8 cellular contexts compared by ENCODE assay signal in the genomic region with DNA sequence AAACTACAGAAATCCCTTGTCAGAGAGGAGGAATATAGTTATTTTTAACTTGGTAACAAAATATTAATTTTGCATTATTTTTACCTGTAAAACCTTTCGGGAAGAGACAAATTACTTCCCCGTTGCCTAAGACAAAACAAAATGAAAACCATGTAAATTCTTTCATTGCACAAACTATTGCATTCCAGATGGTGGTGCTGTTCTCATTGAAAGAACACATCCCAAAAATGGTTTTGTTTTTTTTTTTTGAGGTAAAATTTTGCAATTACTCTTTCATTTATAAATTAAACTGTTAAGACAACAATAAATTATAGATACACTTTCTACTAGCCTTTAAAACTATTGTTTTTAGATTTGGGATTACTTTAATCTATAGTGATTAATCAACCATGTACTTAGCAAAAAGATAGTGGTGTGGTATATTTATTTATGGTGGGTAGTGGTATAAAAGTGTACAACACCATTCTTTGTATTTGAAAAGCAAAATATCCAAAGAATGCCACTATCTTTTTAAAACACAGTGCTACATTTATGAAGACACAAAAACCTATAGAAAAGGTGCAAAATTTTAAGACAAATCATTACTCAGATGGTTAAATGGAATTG.
DNase-seq lines count a peak whose midpoint lies in the region; ATAC-seq, FAIRE-seq and TF ChIP-seq lines count a peak whose summit lies in the region.

No MANE protein-coding gene starts in this region.

- H3K4me2 ChIP-seq in OCI-LY1 (ENCODE audit: low read length) (peak overlapping the region; percentile 40; the same call in 1 of the 2 replicates), parathyroid adenoma (ENCODE audit: low read length) (no peak overlapping the region)

- H3K4me3 ChIP-seq in OCI-LY1 (ENCODE audit: low read depth, low read length, poor library complexity, severe bottlenecking) (no peak overlapping the region), parathyroid adenoma (ENCODE audit: low read depth, low read length) (no peak overlapping the region)

- H3K9me3 ChIP-seq in OCI-LY1 (ENCODE audit: low read length) (0 out of 2 replicates have a peak, but pooled peaks cover 4% of the 10 kb centered on the region), parathyroid adenoma (ENCODE audit: control insufficient read depth, low read length) (no peaks in the 10 kb centered on the region)

- no peaks in the 10 kb centered on the region for H3K9me2 ChIP-seq in OCI-LY1 (ENCODE audit: low read depth, low read length)

- TF ChIP-seq CTCF in 22Rv1 (IDR thresholded peaks at IDR 0.05) (peak; percentile 93), OCI-LY1 (IDR thresholded peaks at IDR 0.05; ENCODE audit: low read length) (peak; percentile 88), parathyroid adenoma (IDR thresholded peaks at IDR 0.05) (peak; percentile 75)

- no peak for ATAC-seq in GM21717 (IDR thresholded peaks at IDR 0.05; ENCODE audit: unreplicated experiment)

- H3K36me3 ChIP-seq in OCI-LY1 (ENCODE audit: insufficient read depth, low read length), result no peaks in the 10 kb centered on the region
- H3K36me3 ChIP-seq in parathyroid adenoma (ENCODE audit: control insufficient read depth, insufficient read depth, low read length), result peaks cover 2% of the 10 kb centered on the region

- H3K27ac ChIP-seq in 22Rv1 (no peak overlapping the region), OCI-LY1 (ENCODE audit: low read depth, low read length, poor library complexity, severe bottlenecking) (no peak overlapping the region), parathyroid adenoma (no peak overlapping the region)

- peak overlapping the region; percentile 71; the same call in 1 of the 2 replicates for H2AFZ ChIP-seq in OCI-LY1 (ENCODE audit: low read length)
- peak overlapping the region; percentile 61 for H2AFZ ChIP-seq in parathyroid adenoma

- H3K79me2 ChIP-seq in OCI-LY1 (ENCODE audit: insufficient read depth, low read length) (no peaks in the 10 kb centered on the region), parathyroid adenoma (no peaks in the 10 kb centered on the region)

- peaks cover 28% of the 10 kb centered on the region for H3K4me1 ChIP-seq in OCI-LY1 (ENCODE audit: insufficient read depth, low read length, severe bottlenecking)
- H3K4me1 ChIP-seq in parathyroid adenoma, result peaks cover 3% of the 10 kb centered on the region

- no peaks in the 10 kb centered on the region for H3F3A ChIP-seq in OCI-LY1 (ENCODE audit: insufficient read depth, low read length)

- DNase-seq in GM04504 (ENCODE audit: low read depth), result peak; percentile 14
- DNase-seq in NCI-H187 (lab: John Stamatoyannopoulos, UW), result no peak
- DNase-seq in islet precursor cell, result no peak

- H3K9ac ChIP-seq in OCI-LY1 (ENCODE audit: low read length) (peak overlapping the region; percentile 20; the same call in 1 of the 2 replicates), parathyroid adenoma (no peak overlapping the region)

- no peaks in the 10 kb centered on the region for H3K27me3 ChIP-seq in OCI-LY1 (ENCODE audit: insufficient read depth, low read length)
- H3K27me3 ChIP-seq in parathyroid adenoma (ENCODE audit: control insufficient read depth, insufficient read depth, low read length), result no peaks in the 10 kb centered on the region

- peak; percentile 79 for FAIRE-seq in endometrium (lab: Jason Lieb, UNC)

- H4K20me1 ChIP-seq in OCI-LY1 (ENCODE audit: insufficient read depth, low read length), result no peaks in the 10 kb centered on the region
